In the genomic region with DNA sequence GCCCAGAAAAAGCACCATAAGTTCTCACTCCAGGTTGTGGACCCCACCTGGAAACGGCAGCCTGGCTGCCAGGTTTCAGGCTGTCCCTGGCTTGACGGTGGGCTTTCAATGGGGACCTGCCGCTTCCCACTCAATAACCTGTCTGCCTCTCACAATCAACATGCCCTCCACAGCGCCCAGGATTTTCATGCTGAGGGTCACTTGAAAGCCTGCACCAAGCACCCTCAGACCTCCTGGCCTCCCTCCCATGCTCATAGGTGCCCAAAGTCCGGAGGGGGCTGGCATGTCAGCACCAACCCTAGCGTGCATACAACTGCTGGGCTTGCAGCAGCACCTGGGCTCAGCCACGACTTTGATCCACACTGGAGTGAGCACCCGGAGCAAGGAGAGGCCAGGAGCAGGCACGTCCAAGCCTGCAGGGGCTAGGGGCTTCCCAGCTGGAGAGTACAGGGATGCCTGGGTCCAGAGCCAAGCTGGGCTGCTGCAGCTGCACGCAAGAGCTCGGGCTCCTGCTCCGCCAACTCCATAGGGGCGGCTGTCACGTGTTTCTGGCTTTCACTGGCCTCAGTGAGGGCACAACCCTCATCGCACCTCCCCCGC, we compare ENCODE assay signal across 17 cellular contexts.
A peak's percentile ranks its signal among the peaks of the same experiment; 100 is the strongest.
DNase-seq lines count a peak whose midpoint lies in the region; ATAC-seq and TF ChIP-seq lines count a peak whose summit lies in the region.
"Had no signal": no experiment of that assay in that cellular context is flagged by ENCODE, and none has a peak within 500 bp of the region (broad histone marks: within the 10 kb centered on the region; RNA-seq: fewer than 3 reads in every experiment).

No MANE protein-coding gene starts in this region.

- peaks cover 2% of the 10 kb centered on the region for H3K4me1 Mint-ChIP-seq in endodermal cell
- H3K4me1 Mint-ChIP-seq in immature natural killer cell: no peaks in the 10 kb centered on the region
- H3K4me1 Mint-ChIP-seq: CD4-positive, alpha-beta memory T cell had no signal

- H3K36me3 Mint-ChIP-seq in endodermal cell (ENCODE audit: low read depth) (no peaks in the 10 kb centered on the region), immature natural killer cell (no peaks in the 10 kb centered on the region)
- H3K36me3 Mint-ChIP-seq: CD4-positive, alpha-beta memory T cell had no signal

- H3K27ac Mint-ChIP-seq in endodermal cell (no peak overlapping the region), immature natural killer cell (no peak overlapping the region)
- H3K27ac Mint-ChIP-seq: CD4-positive, alpha-beta memory T cell had no signal

- TF ChIP-seq CTCF in endodermal cell (conservative IDR thresholded peaks at IDR 0.05): no peak
- TF ChIP-seq CTCF in psoas muscle (IDR thresholded peaks at IDR 0.05): no peak
- no peak for TF ChIP-seq CTCF in brain microvascular endothelial cell (IDR thresholded peaks at IDR 0.05; ENCODE audit: low read depth, low read length, missing control alignments)

- H3K4me3 Mint-ChIP-seq in endodermal cell (no peak overlapping the region), immature natural killer cell (no peak overlapping the region)
- H3K4me3 Mint-ChIP-seq: CD4-positive, alpha-beta memory T cell had no signal

- peak; percentile 7 for DNase-seq in NCI-H748 (lab: John Stamatoyannopoulos, UW; ENCODE audit: unreplicated experiment)
- DNase-seq in NCI-H748 treated with DMSO at 0.1 percent for 48 hours (lab: John Stamatoyannopoulos, UW): no peak
- peak; percentile 4 for DNase-seq in H7
- DNase-seq in endodermal cell: peak; percentile 47
- peak; percentile 7 to 39 for DNase-seq in psoas muscle
- no peak for DNase-seq in immature natural killer cell
- DNase-seq in putamen (ENCODE audit: low spot score): no peak
- no peak for DNase-seq in brain microvascular endothelial cell
- DNase-seq: 8988T; BE2C; CD4-positive, alpha-beta memory T cell; DMS79; NCI-H1092; NCI-H146; NCI-H2081; NCI-H524; NK-92 treated with Interleukin-12 subunit alpha and Interleukin-12 subunit beta, amount 100 ng/mL, for 24 hours had no signal

- no peak overlapping the region for H3K9ac ChIP-seq in endodermal cell (ENCODE audit: extremely low read depth, low read length, poor library complexity, severe bottlenecking)

- intact Hi-C loops in psoas muscle (cut with DNase I): no loop called here

- H3K4me3 ChIP-seq in H7 (ENCODE audit: insufficient read depth, low read depth, low read length) (no peak overlapping the region), endodermal cell (ENCODE audit: low read length) (no peak overlapping the region), psoas muscle (no peak overlapping the region), brain microvascular endothelial cell (ENCODE audit: low read depth, low read length) (no peak overlapping the region)

- no peaks in the 10 kb centered on the region for H3K9me3 Mint-ChIP-seq in endodermal cell
- peaks cover 0 to 2% (median 0%) of the 10 kb centered on the region in 6 donors for H3K9me3 Mint-ChIP-seq in immature natural killer cell

- H3K36me3 ChIP-seq in H7 (replicated peaks; ENCODE audit: control insufficient read depth, insufficient read depth, low read length): no peaks in the 10 kb centered on the region
- H3K36me3 ChIP-seq in endodermal cell (ENCODE audit: control insufficient read depth, insufficient read depth, low read length): no peaks in the 10 kb centered on the region
- no peaks in the 10 kb centered on the region for H3K36me3 ChIP-seq in psoas muscle (ENCODE audit: insufficient read depth in 1 of 2, low read depth in 1 of 2)
- H3K36me3 ChIP-seq in brain microvascular endothelial cell (replicated peaks): no peaks in the 10 kb centered on the region
- H3K36me3 ChIP-seq: BE2C had no signal

- H3K27me3 Mint-ChIP-seq in endodermal cell (ENCODE audit: insufficient read depth): no peaks in the 10 kb centered on the region
- H3K27me3 Mint-ChIP-seq in immature natural killer cell (ENCODE audit: low read depth in 3 of 3): no peaks in the 10 kb centered on the region
- H3K27me3 Mint-ChIP-seq: CD4-positive, alpha-beta memory T cell had no signal

- WGBS in endodermal cell (ENCODE audit: insufficient coverage in 1 of 2, insufficient read length in 1 of 2), 2 experiments: 92 to 94% methylated on average over 12 to 16 of the region's 16 CpGs
- WGBS in psoas muscle, 3 donors: 80 to 83% (median 80%) methylated on average over 16 of the region's 16 CpGs

- no peak for ATAC-seq in psoas muscle

- no peaks in the 10 kb centered on the region for H3K27me3 ChIP-seq in H7 (ENCODE audit: control insufficient read depth, insufficient read depth, low read length)
- H3K27me3 ChIP-seq in endodermal cell (ENCODE audit: control insufficient read depth, insufficient read depth, low read length, poor library complexity, severe bottlenecking): no peaks in the 10 kb centered on the region
- H3K27me3 ChIP-seq in psoas muscle (ENCODE audit: insufficient read depth in 3 of 3, low read length in 2 of 3): no peaks in the 10 kb centered on the region
- H3K27me3 ChIP-seq in brain microvascular endothelial cell (replicated peaks): no peaks in the 10 kb centered on the region
- H3K27me3 ChIP-seq: BE2C had no signal

- H3K27ac ChIP-seq in endodermal cell (ENCODE audit: low read depth, low read length) (no peak overlapping the region), psoas muscle (no peak overlapping the region), brain microvascular endothelial cell (no peak overlapping the region)

- in situ Hi-C loops in brain microvascular endothelial cell (cut with HindIII; ENCODE audit: low pct_ligation_motif_present, low sequenced_read_pairs): no loop called here

- H3K9me3 ChIP-seq in endodermal cell (ENCODE audit: control insufficient read depth, low read length) (no peaks in the 10 kb centered on the region), psoas muscle (no peaks in the 10 kb centered on the region)
- H3K9me3 ChIP-seq: BE2C had no signal

- H3K4me1 ChIP-seq in endodermal cell (ENCODE audit: control insufficient read depth, insufficient read depth, low read length) (no peaks in the 10 kb centered on the region), psoas muscle (no peaks in the 10 kb centered on the region)
- H3K4me1 ChIP-seq: BE2C had no signal

Comparison
In these comparisons a context has a peak if more than half of its experiments do, and no peak if none do; other contexts are left out.
1. DNase-seq: peak in NCI-H748 (single experiment), H7 (single experiment), endodermal cell (single experiment) and psoas muscle (2 of 2); none in NCI-H748 treated with DMSO at 0.1 percent for 48 hours (single experiment), immature natural killer cell (0 of 3), putamen (single experiment) and brain microvascular endothelial cell (single experiment).